In genomic region chr7:103348959-103349358, GRCh38 we compare ENCODE assay signal across 1 cellular context.
TF ChIP-seq lines count a peak whose summit lies in the region.

No MANE protein-coding gene starts in this region.

TF ChIP-seq in K562, 482 proteins besides CTCF, POLR2A, EP300 and RAD21 (continued from another document):
- TF ChIP-seq ZNF24 (IDR thresholded peaks at IDR 0.05) (no peak), FOXJ3 (CRISPR knock-in tag; IDR thresholded peaks at IDR 0.05) (no peak), CCNT2 (IDR thresholded peaks at IDR 0.05; ENCODE audit: borderline replicate concordance, extremely low read depth, insufficient read length, low read depth, low read length) (no peak), POLR2H (tag; IDR thresholded peaks at IDR 0.05; ENCODE audit: low read depth) (no peak), PHF20 (IDR thresholded peaks at IDR 0.05; ENCODE audit: partially characterized antibody) (no peak), DPF2 (IDR thresholded peaks at IDR 0.05) (0 out of 2 replicates have a peak, but pooled peaks have one; percentile 3), ZNF12 (CRISPR knock-in tag; IDR thresholded peaks at IDR 0.05) (no peak), ELF2 (CRISPR knock-in tag; IDR thresholded peaks at IDR 0.05) (peak; percentile 28; the same call in 1 of the 2 replicates), MITF (IDR thresholded peaks at IDR 0.05) (no peak), ZBTB1 (CRISPR knock-in tag; IDR thresholded peaks at IDR 0.05; ENCODE audit: borderline replicate concordance, low read depth) (no peak), CREB1 (IDR thresholded peaks at IDR 0.05) (no peak), CREB1 (CRISPR knock-in tag; IDR thresholded peaks at IDR 0.05) (no peak), ZNF830 (CRISPR knock-in tag; IDR thresholded peaks at IDR 0.05) (no peak), ZNF174 (CRISPR knock-in tag; IDR thresholded peaks at IDR 0.05) (no peak), RBFOX2 (IDR thresholded peaks at IDR 0.05; ENCODE audit: low read depth, low read length) (no peak), SNRNP70 (optimal IDR thresholded peaks at IDR 0.05; ENCODE audit: low read depth, low read length) (no peak), PREB (CRISPR knock-in tag; IDR thresholded peaks at IDR 0.05) (no peak), EZH2 (IDR thresholded peaks at IDR 0.05; ENCODE audit: borderline replicate concordance, low read depth, low read length) (no peak), ARID1B (IDR thresholded peaks at IDR 0.05) (0 out of 2 replicates have a peak, but pooled peaks have one; percentile 3), ZNF408 (CRISPR knock-in tag; IDR thresholded peaks at IDR 0.05; ENCODE audit: low read depth) (no peak), ZNF764 (CRISPR knock-in tag; IDR thresholded peaks at IDR 0.05; ENCODE audit: low read depth) (no peak), BRD9 (IDR thresholded peaks at IDR 0.05; ENCODE audit: low read depth, partially characterized antibody) (no peak), ZNF639 (CRISPR knock-in tag; conservative IDR thresholded peaks at IDR 0.05 in 1 of 2, IDR thresholded peaks at IDR 0.05 in 1 of 2) (no peak), ZNF518B (CRISPR knock-in tag; IDR thresholded peaks at IDR 0.05) (no peak), ESRRA (IDR thresholded peaks at IDR 0.05; ENCODE audit: borderline replicate concordance, low read depth) (no peak), ZNF398 (CRISPR knock-in tag; IDR thresholded peaks at IDR 0.05) (no peak), GATA2 (CRISPR knock-in tag; IDR thresholded peaks at IDR 0.05) (no peak), TOE1 (IDR thresholded peaks at IDR 0.05; ENCODE audit: borderline replicate concordance) (peak; percentile 31; the same call in 1 of the 2 replicates), TOE1 (CRISPR knock-in tag; IDR thresholded peaks at IDR 0.05; ENCODE audit: borderline replicate concordance, low read depth) (no peak), UBTF (IDR thresholded peaks at IDR 0.05; ENCODE audit: borderline replicate concordance in 1 of 2, low read depth in 2 of 2, low read length in 2 of 2) (no peak), ZC3H11A (IDR thresholded peaks at IDR 0.05; ENCODE audit: low read depth, low read length) (no peak), CHD1 (IDR thresholded peaks at IDR 0.05; ENCODE audit: low read length) (no peak), LARP7 (IDR thresholded peaks at IDR 0.05) (no peak), TAF15 (IDR thresholded peaks at IDR 0.05; ENCODE audit: low read depth, low read length) (no peak)
